ENCODE assay signal across 8 cellular contexts in genomic region chr12:118979763-118980406, GRCh38. TPM values are rescaled to one million over a fixed set of nuclear protein-coding genes. Genes with fewer than 3 reads are reported as not detected.
A peak's percentile ranks its signal among the peaks of the same experiment; 100 is the strongest.
DNase-seq lines count a peak whose midpoint lies in the region; TF ChIP-seq lines count a peak whose summit lies in the region.

No MANE protein-coding gene starts in this region.

- H3K36me3 ChIP-seq in MG63, result no peaks in the 10 kb centered on the region
- H3K36me3 ChIP-seq in esophagus muscularis mucosa, result no peaks in the 10 kb centered on the region

- H3K4me3 ChIP-seq in MG63, result no peak overlapping the region
- H3K4me3 ChIP-seq in esophagus muscularis mucosa, result no peak overlapping the region

- TF ChIP-seq CTCF in GM10266 (IDR thresholded peaks at IDR 0.05; ENCODE audit: control insufficient read depth, insufficient read depth, low read depth, missing control alignments) (peak; percentile 66), esophagus muscularis mucosa (IDR thresholded peaks at IDR 0.05) (peak; percentile 54 to 76 (median 56))

- H3K27me3 ChIP-seq in MG63 (peaks cover 8% of the 10 kb centered on the region; the same call in 1 of the 2 replicates), esophagus muscularis mucosa (peaks cover 0 to 75% (median 26%) of the 10 kb centered on the region in 4 donors)

- 3% methylated on average over 17 of the region's 17 CpGs for WGBS in esophagus muscularis mucosa

- H3K4me1 ChIP-seq in esophagus muscularis mucosa, result peaks cover 17 to 22% (median 20%) of the 10 kb centered on the region in 4 donors

- TF ChIP-seq EP300 in esophagus muscularis mucosa (IDR thresholded peaks at IDR 0.05), result no peak

- intact Hi-C loops in esophagus muscularis mucosa (cut with DNase I), result loop anchor here (5.0 kb wide), 1 partner anchor 567 kb away; no protein-coding TSS in a partner anchor

- H3K27ac ChIP-seq in esophagus muscularis mucosa (replicated peaks in 1 of 4), result no peak overlapping the region

- in situ Hi-C loops in ACHN (cut with HindIII; ENCODE audit: low pct_ligation_motif_present, low pct_unique_long_range_greater_than_20kb, low sequenced_read_pairs), result no loop called here

- peaks cover 27% of the 10 kb centered on the region for H3K27me3 Mint-ChIP-seq in T-helper 2 cell treated with Interferon-gamma antibody and Interleukin-4, amounts not matched to agents 5 μg/mL and 100 μg/mL, for 36 hours (ENCODE audit: low read depth)

- H3K36me3 Mint-ChIP-seq in T-helper 2 cell treated with Interferon-gamma antibody and Interleukin-4, amounts not matched to agents 5 μg/mL and 100 μg/mL, for 36 hours (ENCODE audit: low read depth), result no peaks in the 10 kb centered on the region

- H3K9me3 ChIP-seq in MG63, result no peaks in the 10 kb centered on the region
- no peaks in the 10 kb centered on the region for H3K9me3 ChIP-seq in esophagus muscularis mucosa

- H3K27ac Mint-ChIP-seq in T-helper 2 cell treated with Interferon-gamma antibody and Interleukin-4, amounts not matched to agents 5 μg/mL and 100 μg/mL, for 36 hours, result no peak overlapping the region

- no peak for TF ChIP-seq POLR2A in esophagus muscularis mucosa (IDR thresholded peaks at IDR 0.05; ENCODE audit: low read depth)

- DNase-seq in ACHN (peak; percentile 78), GM10266 (ENCODE audit: extremely low spot score) (peak; percentile 59), MG63 (peak; percentile 13), SHP77 (lab: John Stamatoyannopoulos, UW) (peak; percentile 78 to 84), esophagus muscularis mucosa (ENCODE audit: extremely low spot score) (no peak), mucosa of gallbladder (ENCODE audit: low spot score) (peak; percentile 19)
- DNase-seq in activated effector memory CD4-positive, alpha-beta T cell treated with anti-CD3 and anti-CD28 coated beads, Interleukin-2, amount 50 U/mL, for 16 hours, result no peak
- no peak for DNase-seq in T-helper 2 cell treated with Interferon-gamma antibody and Interleukin-4, amounts not matched to agents 5 μg/mL and 100 μg/mL, for 36 hours (ENCODE audit: low spot score)

- no peaks in the 10 kb centered on the region for H3K9me3 Mint-ChIP-seq in T-helper 2 cell treated with Interferon-gamma antibody and Interleukin-4, amounts not matched to agents 5 μg/mL and 100 μg/mL, for 36 hours

- no peak overlapping the region for H3K4me3 Mint-ChIP-seq in T-helper 2 cell treated with Interferon-gamma antibody and Interleukin-4, amounts not matched to agents 5 μg/mL and 100 μg/mL, for 36 hours

- H3K4me1 Mint-ChIP-seq in T-helper 2 cell treated with Interferon-gamma antibody and Interleukin-4, amounts not matched to agents 5 μg/mL and 100 μg/mL, for 36 hours (ENCODE audit: low read depth), result no peaks in the 10 kb centered on the region

RNA-seq across cellular contexts. Expression of gene SRRM4, which starts 1.5 kb away (rescaled TPM):
- total RNA-seq in MG63 (2014; rRNA removed; shearing (Covaris generic); ENCODE audit: low replicate concordance), result not detected in 2 replicates
- total RNA-seq in esophagus muscularis mucosa (not detected), mucosa of gallbladder (0.03 TPM)

Comparison
In these comparisons a context has a peak if more than half of its experiments do, and no peak if none do; other contexts are left out.
1. DNase-seq: peak in ACHN (single experiment), GM10266 (single experiment), MG63 (single experiment), SHP77 (2 of 2) and mucosa of gallbladder (single experiment); none in esophagus muscularis mucosa (single experiment), activated effector memory CD4-positive, alpha-beta T cell treated with anti-CD3 and anti-CD28 coated beads, Interleukin-2, amount 50 U/mL, for 16 hours (single experiment) and T-helper 2 cell treated with Interferon-gamma antibody and Interleukin-4, amounts not matched to agents 5 μg/mL and 100 μg/mL, for 36 hours (single experiment).